Comparison of ENCODE assay signal across 8 cellular contexts in the genomic region with DNA sequence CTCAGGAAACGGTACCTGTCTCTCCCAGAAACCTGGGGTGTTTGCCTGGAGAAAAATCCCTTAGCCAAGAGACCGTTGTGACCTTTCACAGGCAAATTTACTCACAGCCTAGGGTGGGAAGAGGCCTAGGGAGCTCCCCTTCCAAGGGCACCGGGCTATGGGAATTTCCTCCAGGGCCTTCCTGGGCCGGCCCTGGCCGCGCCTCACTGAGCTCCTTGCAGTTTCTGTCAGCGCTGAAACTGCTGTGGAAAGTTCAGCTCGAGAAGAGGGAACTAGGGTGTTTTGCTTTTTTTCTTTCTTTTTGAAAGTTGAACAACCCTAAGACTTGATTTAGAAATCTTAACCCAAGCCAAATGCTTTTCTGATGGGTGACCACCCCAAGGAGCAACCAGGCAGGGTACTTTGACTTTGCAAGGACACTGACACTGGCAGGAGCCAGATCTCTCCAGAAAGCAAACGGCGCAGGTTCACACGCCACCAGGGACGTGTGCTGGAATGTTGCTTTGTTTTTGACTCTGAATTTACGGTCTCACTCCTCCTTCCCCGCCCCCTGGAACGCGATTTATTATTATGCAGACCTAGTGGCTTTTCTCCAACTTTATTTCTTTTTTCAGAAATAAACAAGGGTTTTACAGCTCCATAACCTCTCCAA.
DNase-seq lines count a peak whose midpoint lies in the region; ATAC-seq, FAIRE-seq and TF ChIP-seq lines count a peak whose summit lies in the region.

No MANE protein-coding gene starts in this region.

- TF ChIP-seq CTCF in ascending aorta (IDR thresholded peaks at IDR 0.05) = no peak
- TF ChIP-seq CTCF in keratinocyte (optimal IDR thresholded peaks at IDR 0.05 in 1 of 3, IDR thresholded peaks at IDR 0.05 in 1 of 3, conservative IDR thresholded peaks at IDR 0.05 in 1 of 3; ENCODE audit: extremely low read depth in 1 of 3, insufficient read depth in 2 of 3, low read length in 3 of 3) = no peak
- TF ChIP-seq CTCF in testis (IDR thresholded peaks at IDR 0.05) = no peak

- H3K9ac ChIP-seq in keratinocyte (ENCODE audit: control insufficient read depth, extremely low read depth, insufficient read depth, low read length) = peak overlapping the region; percentile 61

- peak overlapping the region; percentile 76 for H3K4me2 ChIP-seq in keratinocyte (ENCODE audit: control insufficient read depth, extremely low read depth, insufficient read depth, low read depth, low read length)

- H3K36me3 ChIP-seq in ascending aorta (no peaks in the 10 kb centered on the region), keratinocyte (ENCODE audit: control insufficient read depth in 2 of 2, extremely low read depth in 1 of 2, insufficient read depth in 2 of 2, low read length in 2 of 2) (no peaks in the 10 kb centered on the region), testis (ENCODE audit: low read depth, missing control alignments) (no peaks in the 10 kb centered on the region)

- DNase-seq in ascending aorta (ENCODE audit: low spot score in 2 of 2) (no peak), keratinocyte (ENCODE audit: low read depth, low spot score) (no peak), testis (peak; percentile 73), NCI-H69 (lab: John Stamatoyannopoulos, UW) (no peak), AML-193 (lab: John Stamatoyannopoulos, UW) (no peak), T-helper 9 cell (no peak)

- H4K20me1 ChIP-seq in keratinocyte (ENCODE audit: control insufficient read depth, extremely low read depth, insufficient read depth, low read length) = no peaks in the 10 kb centered on the region

- WGBS in testis, 2 donors = 27 to 31% methylated on average over 16 of the region's 16 CpGs

- H3K27ac ChIP-seq in ascending aorta (peak overlapping the region; percentile 81 to 92), keratinocyte (ENCODE audit: control insufficient read depth, insufficient read depth, low read length) (peak overlapping the region; percentile 72), testis (peak overlapping the region; percentile 55 to 88)

- H3K79me2 ChIP-seq in keratinocyte (ENCODE audit: control insufficient read depth, insufficient read depth, low read length) = no peaks in the 10 kb centered on the region

- TF ChIP-seq POLR2A in testis (IDR thresholded peaks at IDR 0.05) = no peak

- dilution Hi-C loops in keratinocyte (cut with MboI; ENCODE audit: extremely low pct_ligation_motif_present, low sequenced_read_pairs) = no loop called here

- ATAC-seq in GM19043 (IDR thresholded peaks at IDR 0.05; ENCODE audit: low read depth, unreplicated experiment) (peak; percentile 52), HG02981 (IDR thresholded peaks at IDR 0.05; ENCODE audit: unreplicated experiment) (peak; percentile 42)

- intact Hi-C loops in ascending aorta (cut with DNase I) = no loop called here
- intact Hi-C loops in testis (cut with DNase I; ENCODE audit: low total_unique reads) = no loop called here

- peak overlapping the region; percentile 94 for H2AFZ ChIP-seq in keratinocyte (ENCODE audit: control insufficient read depth, low read length)

- H3K9me3 ChIP-seq in ascending aorta (no peaks in the 10 kb centered on the region), keratinocyte (ENCODE audit: control insufficient read depth, low read depth, low read length) (no peaks in the 10 kb centered on the region), testis (no peaks in the 10 kb centered on the region)

- H3K4me3 ChIP-seq in ascending aorta (peak overlapping the region; percentile 10 to 41), keratinocyte (ENCODE audit: control insufficient read depth in 2 of 3, extremely low read depth in 1 of 3, insufficient read depth in 2 of 3, low read depth in 1 of 3, low read length in 3 of 3) (no peak overlapping the region), testis (no peak overlapping the region)

- FAIRE-seq in keratinocyte (lab: Jason Lieb, UNC) = peak; percentile 79

- no peaks in the 10 kb centered on the region for H3K27me3 ChIP-seq in ascending aorta
- H3K27me3 ChIP-seq in keratinocyte (ENCODE audit: control insufficient read depth, extremely low read depth, insufficient read depth, low read length) = no peaks in the 10 kb centered on the region
- H3K27me3 ChIP-seq in testis = no peaks in the 10 kb centered on the region

- no peaks in the 10 kb centered on the region for H3K9me1 ChIP-seq in keratinocyte (ENCODE audit: control insufficient read depth, extremely low read depth, insufficient read depth, low read length)

- H3K4me1 ChIP-seq in ascending aorta (peaks cover 0 to 23% of the 10 kb centered on the region in 2 donors), keratinocyte (ENCODE audit: control insufficient read depth, extremely low read depth, insufficient read depth, low read length) (peaks cover 51% of the 10 kb centered on the region), testis (peaks cover 9% of the 10 kb centered on the region)

Comparison
In these comparisons a context has a peak if more than half of its experiments do, and no peak if none do; other contexts are left out.
1. H3K4me3 ChIP-seq: peak in ascending aorta (2 of 2); none in keratinocyte (0 of 3) and testis (0 of 2).
2. Peak in every context shown above with its lines, with median percentiles within 50 percentile points of each other: H3K27ac ChIP-seq.